8 cellular contexts compared by ENCODE assay signal in genomic region chr9:75855509-75855908, GRCh38. TPM values are rescaled to one million over a fixed set of nuclear protein-coding genes. Genes with fewer than 3 reads are reported as not detected.
DNase-seq lines count a peak whose midpoint lies in the region; ATAC-seq and TF ChIP-seq lines count a peak whose summit lies in the region.

No MANE protein-coding gene starts in this region.

- TF ChIP-seq CTCF in KMS-11 (conservative IDR thresholded peaks at IDR 0.05; ENCODE audit: low read depth, low read length): peak; percentile 43
- TF ChIP-seq CTCF in body of pancreas (IDR thresholded peaks at IDR 0.05): peak; percentile 14 to 62 (median 52)

- no peaks in the 10 kb centered on the region for H3K9me3 ChIP-seq in body of pancreas

- 19 to 32% methylated on average over 5 of the region's 5 CpGs for WGBS in body of pancreas, 2 donors

- H3K4me2 ChIP-seq in KMS-11: no peak overlapping the region

- H4K20me1 ChIP-seq in KMS-11 (ENCODE audit: insufficient read depth): no peaks in the 10 kb centered on the region

- DNase-seq in COR-L47 (lab: John Stamatoyannopoulos, UW) (peak; percentile 4), body of pancreas (peak in 2 of 4 donors; percentile 12 to 20), midbrain (lab: John Stamatoyannopoulos, UW) (peak; percentile 27), dedifferentiated amniotic fluid mesenchymal stem cell (ENCODE audit: extremely low spot score) (no peak), NCI-H146 (lab: John Stamatoyannopoulos, UW) (no peak)
- no peak for DNase-seq in activated naive CD4-positive, alpha-beta T cell treated with anti-CD3 and anti-CD28 coated beads, Interleukin-2, amount 50 U/mL, for 72 hours (ENCODE audit: low spot score in 2 of 2)

- no peak overlapping the region for H3K9ac ChIP-seq in KMS-11

- H3K36me3 Mint-ChIP-seq in activated naive CD4-positive, alpha-beta T cell treated with anti-CD3 and anti-CD28 coated beads, Interleukin-2, amount 50 U/mL, for 72 hours: no peaks in the 10 kb centered on the region

- H3K36me3 ChIP-seq in KMS-11 (ENCODE audit: insufficient read depth): no peaks in the 10 kb centered on the region
- no peaks in the 10 kb centered on the region for H3K36me3 ChIP-seq in body of pancreas (replicated peaks in 1 of 2; ENCODE audit: insufficient read depth in 1 of 2, low read depth in 2 of 2)

- H2AFZ ChIP-seq in KMS-11 (ENCODE audit: low read depth): no peak overlapping the region

- intact Hi-C loops in body of pancreas (cut with DNase I): no loop called here

- H3K4me1 ChIP-seq in KMS-11 (ENCODE audit: low read depth, poor library complexity, severe bottlenecking) (no peaks in the 10 kb centered on the region), body of pancreas (peaks cover 6% of the 10 kb centered on the region)

- H3K27me3 ChIP-seq in KMS-11 (ENCODE audit: insufficient read depth, low read depth): no peaks in the 10 kb centered on the region
- no peaks in the 10 kb centered on the region for H3K27me3 ChIP-seq in body of pancreas

- no peak overlapping the region for H3K4me3 ChIP-seq in KMS-11 (IDR thresholded peaks at IDR 0.05; ENCODE audit: insufficient read depth, low read depth, low read length)
- no peak overlapping the region for H3K4me3 ChIP-seq in body of pancreas

- no peak overlapping the region for H3K27ac Mint-ChIP-seq in activated naive CD4-positive, alpha-beta T cell treated with anti-CD3 and anti-CD28 coated beads, Interleukin-2, amount 50 U/mL, for 72 hours

- H3K79me2 ChIP-seq in KMS-11 (ENCODE audit: insufficient read depth, low read depth): no peaks in the 10 kb centered on the region

- no peaks in the 10 kb centered on the region for H3K9me3 Mint-ChIP-seq in activated naive CD4-positive, alpha-beta T cell treated with anti-CD3 and anti-CD28 coated beads, Interleukin-2, amount 50 U/mL, for 72 hours

- peak; percentile 64 for ATAC-seq in body of pancreas
- ATAC-seq in GM21576 (IDR thresholded peaks at IDR 0.05; ENCODE audit: unreplicated experiment): no peak
- ATAC-seq in activated naive CD4-positive, alpha-beta T cell treated with anti-CD3 and anti-CD28 coated beads, Interleukin-2, amount 50 U/mL, for 72 hours: no peak

- TF ChIP-seq POLR2A in body of pancreas (IDR thresholded peaks at IDR 0.05): no peak

- no peak overlapping the region for H3K27ac ChIP-seq in KMS-11
- H3K27ac ChIP-seq in body of pancreas: no peak overlapping the region

RNA-seq across cellular contexts. Expression of gene PCSK5, which starts 35.0 kb away (rescaled TPM):
- total RNA-seq in body of pancreas: 10 to 100 TPM; 11.2 to 12.2 TPM
- total RNA-seq in activated naive CD4-positive, alpha-beta T cell treated with anti-CD3 and anti-CD28 coated beads, Interleukin-2, amount 50 U/mL, for 72 hours: 1 to 10 TPM; 1.6 to 6.3 TPM

Comparison
In these comparisons a context has a peak if more than half of its experiments do, and no peak if none do; other contexts are left out.
1. DNase-seq: peak in COR-L47 (single experiment) and midbrain (single experiment); none in dedifferentiated amniotic fluid mesenchymal stem cell (single experiment), activated naive CD4-positive, alpha-beta T cell treated with anti-CD3 and anti-CD28 coated beads, Interleukin-2, amount 50 U/mL, for 72 hours (0 of 2) and NCI-H146 (single experiment).